ENCODE assay signal across 8 cellular contexts in genomic region chr4:70902577-70903281, GRCh38. TPM values are rescaled to one million over a fixed set of nuclear protein-coding genes. Genes with fewer than 3 reads are reported as not detected.
DNase-seq lines count a peak whose midpoint lies in the region; ATAC-seq and TF ChIP-seq lines count a peak whose summit lies in the region.

No MANE protein-coding gene starts in this region.

- H3K27ac ChIP-seq in 22Rv1 (peak overlapping the region; percentile 56), right atrium auricular region (peak overlapping the region; percentile 85 to 89), psoas muscle (peak overlapping the region; percentile 85)

- peak overlapping the region; percentile 95 for H3K9ac ChIP-seq in adipocyte (ENCODE audit: low read length)

- H3K4me1 ChIP-seq in adipocyte (ENCODE audit: control insufficient read depth, insufficient read depth, low read length) (peaks cover 14% of the 10 kb centered on the region), right atrium auricular region (peaks cover 0 to 6% of the 10 kb centered on the region in 2 donors), psoas muscle (peaks cover 4% of the 10 kb centered on the region)

- WGBS in psoas muscle, 3 donors: 0 to 1% (median 1%) methylated on average over 46 to 48 of the region's 48 CpGs

- intact Hi-C loops in psoas muscle (cut with DNase I): loop anchor here (2.0 to 10.0 kb wide), 3 partner anchors 60 to 218 kb away; partner anchors contain the start of genes DCK (in 1 of the 2) and UTP3 (in 1 of the 2)

- H3K4me3 ChIP-seq in GM12865 (ENCODE audit: low read depth, low read length): peak overlapping the region; percentile 90
- H3K4me3 ChIP-seq in adipocyte (ENCODE audit: low read length): peak overlapping the region; percentile 99
- H3K4me3 ChIP-seq in right atrium auricular region: peak overlapping the region; percentile 80 to 93
- peak overlapping the region; percentile 90 for H3K4me3 ChIP-seq in psoas muscle

- DNase-seq in GM12865 (ENCODE audit: low read depth) (no peak), NCI-H1105 (lab: John Stamatoyannopoulos, UW) (peak; percentile 34), adipocyte (ENCODE audit: low read depth) (no peak), right atrium auricular region (ENCODE audit: low spot score) (no peak), psoas muscle (no peak)
- DNase-seq in activated effector memory CD4-positive, alpha-beta T cell treated with Interleukin-2 at 50 U/mL for 16 hours: no peak

- ATAC-seq in HG02642 (IDR thresholded peaks at IDR 0.05; ENCODE audit: poor library complexity, unreplicated experiment): peak; percentile 56
- ATAC-seq in psoas muscle: peak; percentile 75 to 83 (median 78)

- H3K36me3 ChIP-seq in adipocyte (ENCODE audit: control insufficient read depth, insufficient read depth, low read length, severe bottlenecking) (peaks cover 18% of the 10 kb centered on the region), right atrium auricular region (no peaks in the 10 kb centered on the region), psoas muscle (ENCODE audit: insufficient read depth in 1 of 2, low read depth in 1 of 2) (peaks cover 0 to 15% of the 10 kb centered on the region in 2 donors)

- TF ChIP-seq CTCF in 22Rv1 (IDR thresholded peaks at IDR 0.05): no peak
- no peak for TF ChIP-seq CTCF in GM12865 (IDR thresholded peaks at IDR 0.05; ENCODE audit: insufficient read depth, low read depth, low read length, missing control alignments)
- TF ChIP-seq CTCF in right atrium auricular region (IDR thresholded peaks at IDR 0.05): no peak
- no peak for TF ChIP-seq CTCF in psoas muscle (IDR thresholded peaks at IDR 0.05)

- H3K27me3 ChIP-seq in adipocyte (replicated peaks; ENCODE audit: control insufficient read depth, insufficient read depth, low read length) (no peaks in the 10 kb centered on the region), right atrium auricular region (no peaks in the 10 kb centered on the region), psoas muscle (ENCODE audit: insufficient read depth in 3 of 3, low read length in 2 of 3) (no peaks in the 10 kb centered on the region)

- H3K9me3 ChIP-seq in adipocyte (ENCODE audit: control insufficient read depth, low read length) (no peaks in the 10 kb centered on the region), right atrium auricular region (no peaks in the 10 kb centered on the region), psoas muscle (no peaks in the 10 kb centered on the region)

RNA-seq across cellular contexts. Expression of gene MOB1B, which starts 0.6 kb away (rescaled TPM):
- 10 to 100 TPM in 1 of 2 donors, 1 to 10 TPM in 1; 7.7 to 14.0 TPM for total RNA-seq in right atrium auricular region
- 10 to 100 TPM in 3 of 4 donors, 1 to 10 TPM in 1; 9.8 to 22.3 (median 12.8) TPM for total RNA-seq in psoas muscle
- 1 to 10 TPM; 2.8 to 5.7 (median 5.4) TPM for polyA plus RNA-seq in psoas muscle
